ENCODE assay signal across 2 cellular contexts in the genomic region with DNA sequence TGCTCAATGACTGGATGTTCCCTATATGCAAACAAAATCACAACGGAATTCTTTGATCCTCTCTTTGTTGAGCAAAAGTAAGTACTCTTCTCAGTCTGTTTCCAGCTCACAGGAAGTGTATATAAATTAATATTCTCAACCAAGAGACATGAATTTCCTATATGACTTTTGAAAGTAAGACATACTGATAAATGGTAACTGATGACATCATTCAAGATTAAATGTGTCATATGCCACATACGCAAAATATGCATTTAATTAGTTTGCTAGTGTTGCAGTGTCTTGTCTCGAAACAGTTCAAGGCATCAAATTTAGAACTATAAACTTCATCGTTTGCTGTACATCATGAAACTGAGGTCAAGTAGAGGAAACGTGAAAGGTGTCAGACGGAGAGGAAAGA.
TF ChIP-seq lines count a peak whose summit lies in the region.

No MANE protein-coding gene starts in this region.

TF ChIP-seq in HepG2, 621 proteins besides CTCF, POLR2A, EP300 and RAD21:
- TF ChIP-seq EEA1 (CRISPR knock-in tag; IDR thresholded peaks at IDR 0.05; ENCODE audit: borderline replicate concordance) (no peak), CREB1 (IDR thresholded peaks at IDR 0.05) (peak; percentile 63), CREB1 (CRISPR knock-in tag; IDR thresholded peaks at IDR 0.05) (no peak), PITX1 (CRISPR knock-in tag; IDR thresholded peaks at IDR 0.05) (no peak), ZNF7 (CRISPR knock-in tag; IDR thresholded peaks at IDR 0.05) (no peak), ATF7 (IDR thresholded peaks at IDR 0.05) (peak; percentile 91), ATF7 (CRISPR knock-in tag; IDR thresholded peaks at IDR 0.05) (no peak)

TF ChIP-seq in endothelial cell of umbilical vein, 7 proteins besides CTCF, POLR2A, EP300 and RAD21:
- TF ChIP-seq JUN (IDR thresholded peaks at IDR 0.05; ENCODE audit: borderline replicate concordance, insufficient read depth, insufficient read length, low read depth) (peak; percentile 24), MAX (IDR thresholded peaks at IDR 0.05; ENCODE audit: insufficient read depth, insufficient read length) (no peak)
